Comparison of ENCODE assay signal across 9 cellular contexts in genomic region chr9:5714501-5715401, GRCh38.
DNase-seq lines count a peak whose midpoint lies in the region; ATAC-seq and TF ChIP-seq lines count a peak whose summit lies in the region.
"Had no signal": no experiment of that assay in that cellular context is flagged by ENCODE, and none has a peak within 500 bp of the region (broad histone marks: within the 10 kb centered on the region; RNA-seq: fewer than 3 reads in every experiment).

No MANE protein-coding gene starts in this region.

- POLR2A ChIA-PET in activated CD4-positive, alpha-beta T cell treated with anti-CD3 and anti-CD28 coated beads for 36 hours (lab: Charles Lee), result no interaction called here

- H3K36me3 Mint-ChIP-seq in activated CD4-positive, alpha-beta T cell treated with anti-CD3 and anti-CD28 coated beads for 36 hours (ENCODE audit: low read depth), result peaks cover 43% of the 10 kb centered on the region

- peak; percentile 26 for TF ChIP-seq CTCF in OCI-LY3 (IDR thresholded peaks at IDR 0.05; ENCODE audit: low read depth, low read length)

- H3K79me2 ChIP-seq in OCI-LY3 (ENCODE audit: low read length), result no peaks in the 10 kb centered on the region

- ATAC-seq in activated CD4-positive, alpha-beta T cell treated with anti-CD3 and anti-CD28 coated beads for 36 hours, result peak; percentile 76
- peak; percentile 63 for ATAC-seq in stimulated activated naive CD8-positive, alpha-beta T cell treated with anti-CD3 and anti-CD28 coated beads, Interleukin-15, amount 100 ng/mL, for 72 hours
- ATAC-seq in HG03039 (IDR thresholded peaks at IDR 0.05; ENCODE audit: unreplicated experiment), result no peak

- intact Hi-C loops in activated CD4-positive, alpha-beta T cell treated with anti-CD3 and anti-CD28 coated beads for 36 hours (cut with DNase I, micrococcal nuclease), result loop anchor here in 1 of 2 experiments (5.0 kb wide), 1 partner anchor 67 kb away; no protein-coding TSS in a partner anchor

- H3K36me3 ChIP-seq in OCI-LY3 (replicated peaks; ENCODE audit: low read depth, low read length), result peaks cover 33% of the 10 kb centered on the region

- H3K27ac Mint-ChIP-seq in activated CD4-positive, alpha-beta T cell treated with anti-CD3 and anti-CD28 coated beads for 36 hours, result peak overlapping the region; percentile 62
- H3K27ac Mint-ChIP-seq in stimulated activated naive CD8-positive, alpha-beta T cell treated with anti-CD3 and anti-CD28 coated beads, Interleukin-15, amount 100 ng/mL, for 72 hours, result no peak overlapping the region

- H3K4me3 ChIP-seq in OCI-LY3 (ENCODE audit: low read length), result no peak overlapping the region
- H3K4me3 ChIP-seq: BLaER1 treated with 17β-estradiol and CSF1 and Interleukin-3, amounts not matched to agents 10 nM and 100 nM had no signal

- no peaks in the 10 kb centered on the region for H3K27me3 ChIP-seq in OCI-LY3 (ENCODE audit: low read depth, low read length)
- H3K27me3 ChIP-seq: BLaER1 treated with 17β-estradiol and CSF1 and Interleukin-3, amounts not matched to agents 10 nM and 100 nM had no signal

- H3K9me3 ChIP-seq in OCI-LY3 (ENCODE audit: insufficient read depth, low read length), result no peaks in the 10 kb centered on the region

- no peak overlapping the region for H3K27ac ChIP-seq in OCI-LY3 (ENCODE audit: low read length)
- H3K27ac ChIP-seq: BLaER1 treated with 17β-estradiol and CSF1 and Interleukin-3, amounts not matched to agents 10 nM and 100 nM had no signal

- peaks cover 3% of the 10 kb centered on the region for H3K9me3 Mint-ChIP-seq in activated CD4-positive, alpha-beta T cell treated with anti-CD3 and anti-CD28 coated beads for 36 hours (ENCODE audit: low read depth)
- peaks cover 0 to 8% of the 10 kb centered on the region in 2 donors for H3K9me3 Mint-ChIP-seq in stimulated activated naive CD8-positive, alpha-beta T cell treated with anti-CD3 and anti-CD28 coated beads, Interleukin-15, amount 100 ng/mL, for 72 hours

- no peaks in the 10 kb centered on the region for H3K27me3 Mint-ChIP-seq in activated CD4-positive, alpha-beta T cell treated with anti-CD3 and anti-CD28 coated beads for 36 hours
- H3K27me3 Mint-ChIP-seq in stimulated activated naive CD8-positive, alpha-beta T cell treated with anti-CD3 and anti-CD28 coated beads, Interleukin-15, amount 100 ng/mL, for 72 hours, result no peaks in the 10 kb centered on the region

- no peak overlapping the region for H3K9ac ChIP-seq in OCI-LY3 (ENCODE audit: low read length)
- H3K9ac ChIP-seq: BLaER1 treated with 17β-estradiol and CSF1 and Interleukin-3, amounts not matched to agents 10 nM and 100 nM had no signal

- H2AFZ ChIP-seq in OCI-LY3 (ENCODE audit: low read depth, low read length), result no peak overlapping the region

- CTCF ChIA-PET in activated CD4-positive, alpha-beta T cell treated with anti-CD3 and anti-CD28 coated beads for 36 hours (lab: Charles Lee), result interaction anchor here (0.5 kb wide), 1 partner anchor 155 kb away, joined by 4 read pairs; no protein-coding TSS in a partner anchor

- H3K4me2 ChIP-seq in OCI-LY3 (ENCODE audit: low read length), result no peak overlapping the region
- H3K4me2 ChIP-seq: BLaER1 treated with 17β-estradiol and CSF1 and Interleukin-3, amounts not matched to agents 10 nM and 100 nM had no signal

- DNase-seq in activated CD4-positive, alpha-beta T cell treated with anti-CD3 and anti-CD28 coated beads for 36 hours, result no peak
- no peak for DNase-seq in activated CD4-positive, alpha-beta T cell treated with anti-CD3 and anti-CD28 coated beads, Interleukin-2, amount 50 U/mL, for 4 hours
- peak; percentile 59 for DNase-seq in fibroblast of peridontal ligament (ENCODE audit: extremely low read depth)
- DNase-seq in stimulated activated naive CD8-positive, alpha-beta T cell treated with anti-CD3 and anti-CD28 coated beads, Interleukin-15, amount 100 ng/mL, for 72 hours, result no peak
- no peak for DNase-seq in AG08396 (ENCODE audit: low spot score)
- DNase-seq in HuH-7 (ENCODE audit: low spot score), result no peak

- H4K20me1 ChIP-seq in OCI-LY3 (ENCODE audit: insufficient read depth, low read length), result no peaks in the 10 kb centered on the region

- peaks cover 12% of the 10 kb centered on the region for H3K4me1 Mint-ChIP-seq in activated CD4-positive, alpha-beta T cell treated with anti-CD3 and anti-CD28 coated beads for 36 hours
- H3K4me1 Mint-ChIP-seq in stimulated activated naive CD8-positive, alpha-beta T cell treated with anti-CD3 and anti-CD28 coated beads, Interleukin-15, amount 100 ng/mL, for 72 hours, result peaks cover 15% of the 10 kb centered on the region

- no peak overlapping the region for H3K4me3 Mint-ChIP-seq in activated CD4-positive, alpha-beta T cell treated with anti-CD3 and anti-CD28 coated beads for 36 hours
- H3K4me3 Mint-ChIP-seq in stimulated activated naive CD8-positive, alpha-beta T cell treated with anti-CD3 and anti-CD28 coated beads, Interleukin-15, amount 100 ng/mL, for 72 hours, result no peak overlapping the region

- peaks cover 8% of the 10 kb centered on the region; the same call in 1 of the 2 replicates for H3K4me1 ChIP-seq in OCI-LY3 (ENCODE audit: low read length)
